Comparison of ENCODE assay signal across 20 cellular contexts in genomic region chr14:79605863-79606262, GRCh38.
DNase-seq lines count a peak whose midpoint lies in the region; ATAC-seq, FAIRE-seq and TF ChIP-seq lines count a peak whose summit lies in the region.
"Had no signal": no experiment of that assay in that cellular context is flagged by ENCODE, and none has a peak within 500 bp of the region (broad histone marks: within the 10 kb centered on the region; RNA-seq: fewer than 3 reads in every experiment).

No MANE protein-coding gene starts in this region.

- no peak overlapping the region for H3K27ac Mint-ChIP-seq in astrocyte (ENCODE audit: unreplicated experiment)
- H3K27ac Mint-ChIP-seq: activated CD4-positive, alpha-beta T cell treated with anti-CD3 and anti-CD28 coated beads, Interleukin-2, amount 10 ng/mL, durations not matched to agents 24 days and 14 days; CD4-positive, CD25-positive, alpha-beta regulatory T cell; effector memory CD8-positive, alpha-beta T cell; H9; immature natural killer cell; stimulated activated naive CD8-positive, alpha-beta T cell treated with anti-CD3 and anti-CD28 coated beads, Interleukin-15, Interleukin-2, amounts not matched to agents 100 ng/mL and 50 ng/mL, for 24 hours; T-cell had no signal

- H3K4me3 ChIP-seq in astrocyte (ENCODE audit: insufficient read depth, low read depth, low read length) (no peak overlapping the region), foreskin fibroblast (ENCODE audit: low read depth in 1 of 2, low read length in 2 of 2) (no peak overlapping the region), transverse colon (no peak overlapping the region)
- H3K4me3 ChIP-seq: upper lobe of left lung had no signal

- WGBS in transverse colon (ENCODE audit: low coverage in 1 of 2), 2 donors = 68 to 74% methylated on average over 4 of the region's 4 CpGs

- no peaks in the 10 kb centered on the region for H3K4me1 ChIP-seq in astrocyte (ENCODE audit: insufficient read depth, low read length)
- peaks cover 0 to 21% (median 8%) of the 10 kb centered on the region in 4 donors for H3K4me1 ChIP-seq in transverse colon
- H3K4me1 ChIP-seq: upper lobe of left lung had no signal

- no peaks in the 10 kb centered on the region for H3K9me3 ChIP-seq in astrocyte (ENCODE audit: insufficient read depth, low read depth, low read length)
- no peaks in the 10 kb centered on the region for H3K9me3 ChIP-seq in transverse colon
- H3K9me3 ChIP-seq: upper lobe of left lung had no signal

- H3K36me3 Mint-ChIP-seq in astrocyte (ENCODE audit: low read depth, unreplicated experiment) = no peaks in the 10 kb centered on the region
- H3K36me3 Mint-ChIP-seq: CD4-positive, CD25-positive, alpha-beta regulatory T cell; immature natural killer cell; T-cell had no signal

- no peaks in the 10 kb centered on the region for H3K27me3 Mint-ChIP-seq in astrocyte (ENCODE audit: low read depth, unreplicated experiment)
- H3K27me3 Mint-ChIP-seq: activated CD4-positive, alpha-beta T cell treated with anti-CD3 and anti-CD28 coated beads, Interleukin-2, amount 10 ng/mL, durations not matched to agents 24 days and 14 days; CD4-positive, CD25-positive, alpha-beta regulatory T cell; effector memory CD8-positive, alpha-beta T cell; stimulated activated naive CD8-positive, alpha-beta T cell treated with anti-CD3 and anti-CD28 coated beads, Interleukin-15, Interleukin-2, amounts not matched to agents 100 ng/mL and 50 ng/mL, for 24 hours; T-cell had no signal

- no peak for TF ChIP-seq CTCF in astrocyte (IDR thresholded peaks at IDR 0.05; ENCODE audit: insufficient read depth, low read depth, low read length)
- TF ChIP-seq CTCF in foreskin fibroblast (IDR thresholded peaks at IDR 0.05; ENCODE audit: low read depth, low read length) = no peak
- TF ChIP-seq CTCF in transverse colon (IDR thresholded peaks at IDR 0.05) = no peak

- no peaks in the 10 kb centered on the region for H3K4me1 Mint-ChIP-seq in astrocyte (ENCODE audit: low read depth, unreplicated experiment)
- H3K4me1 Mint-ChIP-seq: activated CD4-positive, alpha-beta T cell treated with anti-CD3 and anti-CD28 coated beads, Interleukin-2, amount 10 ng/mL, durations not matched to agents 24 days and 14 days; CD4-positive, CD25-positive, alpha-beta regulatory T cell; immature natural killer cell; T-cell had no signal

- no peak overlapping the region for H3K4me3 Mint-ChIP-seq in astrocyte (ENCODE audit: unreplicated experiment)
- H3K4me3 Mint-ChIP-seq: activated CD4-positive, alpha-beta T cell treated with anti-CD3 and anti-CD28 coated beads, Interleukin-2, amount 10 ng/mL, durations not matched to agents 24 days and 14 days; CD4-positive, CD25-positive, alpha-beta regulatory T cell; effector memory CD8-positive, alpha-beta T cell; H9; immature natural killer cell; stimulated activated naive CD8-positive, alpha-beta T cell treated with anti-CD3 and anti-CD28 coated beads, Interleukin-15, Interleukin-2, amounts not matched to agents 100 ng/mL and 50 ng/mL, for 24 hours; T-cell had no signal

- no peaks in the 10 kb centered on the region for H3K36me3 ChIP-seq in astrocyte (ENCODE audit: insufficient read depth, low read length)
- H3K36me3 ChIP-seq in transverse colon = no peaks in the 10 kb centered on the region
- H3K36me3 ChIP-seq: upper lobe of left lung had no signal

- no peaks in the 10 kb centered on the region for H4K20me1 ChIP-seq in astrocyte (ENCODE audit: insufficient read depth, low read length)

- intact Hi-C loops in transverse colon (cut with DNase I; ENCODE audit: low total_unique reads) = no loop called here

- H3K9me3 Mint-ChIP-seq in astrocyte (ENCODE audit: unreplicated experiment) = no peaks in the 10 kb centered on the region
- H3K9me3 Mint-ChIP-seq: activated CD4-positive, alpha-beta T cell treated with anti-CD3 and anti-CD28 coated beads, Interleukin-2, amount 10 ng/mL, durations not matched to agents 24 days and 14 days; H9; stimulated activated naive CD8-positive, alpha-beta T cell treated with anti-CD3 and anti-CD28 coated beads, Interleukin-15, Interleukin-2, amounts not matched to agents 100 ng/mL and 50 ng/mL, for 24 hours had no signal

- no peaks in the 10 kb centered on the region for H3K79me2 ChIP-seq in astrocyte (ENCODE audit: insufficient read depth, low read length)

- DNase-seq in COR-L47 (lab: John Stamatoyannopoulos, UW) (peak; percentile 97), NCI-H1417 (lab: John Stamatoyannopoulos, UW) (peak; percentile 71 to 98 (median 83)), NCI-H2171 treated with DMSO at 0.1 percent for 48 hours (lab: John Stamatoyannopoulos, UW) (peak; percentile 97), astrocyte (ENCODE audit: low read depth) (peak; percentile 25), foreskin fibroblast (no peak), transverse colon (no peak)
- DNase-seq: activated CD4-positive, alpha-beta T cell treated with anti-CD3 and anti-CD28 coated beads, Interleukin-2, amount 10 ng/mL, durations not matched to agents 24 days and 14 days; activated CD8-positive, alpha-beta memory T cell treated with anti-CD3 and anti-CD28 coated beads, Interleukin-2, amount 50 U/mL, for 48 hours; activated gamma-delta T cell treated with Interleukin-2 at 50 U/mL for 16 hours; CD4-positive, CD25-positive, alpha-beta regulatory T cell; effector memory CD8-positive, alpha-beta T cell; H9; immature natural killer cell; MM.1S; stimulated activated CD4-positive, alpha-beta T cell treated with anti-CD3 and anti-CD28 coated beads, Interleukin-2, amount 100 ng/mL, for 24 hours; T-cell; upper lobe of left lung had no signal

- H3K27me3 ChIP-seq in astrocyte (ENCODE audit: insufficient read depth, low read length) (no peaks in the 10 kb centered on the region), transverse colon (no peaks in the 10 kb centered on the region)
- H3K27me3 ChIP-seq: upper lobe of left lung had no signal

- ATAC-seq in GM21447 (IDR thresholded peaks at IDR 0.05; ENCODE audit: unreplicated experiment) = no peak
- no peak for ATAC-seq in GM18873 (IDR thresholded peaks at IDR 0.05; ENCODE audit: low FRiP score, unreplicated experiment)
- ATAC-seq: effector memory CD8-positive, alpha-beta T cell; T-cell had no signal

- H2AFZ ChIP-seq in astrocyte (ENCODE audit: low read depth, low read length) = peak overlapping the region; percentile 32

- H3K4me2 ChIP-seq in astrocyte (ENCODE audit: low read length) = no peak overlapping the region

- in situ Hi-C loops in transverse colon (cut with MboI; ENCODE audit: low pct_ligation_motif_present in 1 of 4, low pct_unique_long_range_greater_than_20kb in 1 of 4, low sequenced_read_pairs in 3 of 4) = no loop called here

- TF ChIP-seq POLR2A in transverse colon (IDR thresholded peaks at IDR 0.05) = no peak

- H3K9ac ChIP-seq in astrocyte (ENCODE audit: low read length) = no peak overlapping the region

- TF ChIP-seq EP300 in transverse colon (IDR thresholded peaks at IDR 0.05; ENCODE audit: low read depth) = no peak

- H3K27ac ChIP-seq in astrocyte (ENCODE audit: low read depth, low read length) = no peak overlapping the region
- H3K27ac ChIP-seq in transverse colon = no peak overlapping the region
- H3K27ac ChIP-seq: upper lobe of left lung had no signal

- no peak for FAIRE-seq in astrocyte (lab: Jason Lieb, UNC)

Comparison
In these comparisons a context has a peak if more than half of its experiments do, and no peak if none do; other contexts are left out.
1. DNase-seq: peak in COR-L47 (single experiment), NCI-H1417 (3 of 3), NCI-H2171 treated with DMSO at 0.1 percent for 48 hours (single experiment) and astrocyte (single experiment); none in foreskin fibroblast (0 of 2) and transverse colon (single experiment).